8 cellular contexts compared by ENCODE assay signal in genomic region chr22:46250783-46251125, GRCh38. TPM values are rescaled to one million over a fixed set of nuclear protein-coding genes. Genes with fewer than 3 reads are reported as not detected.
DNase-seq lines count a peak whose midpoint lies in the region; ATAC-seq and TF ChIP-seq lines count a peak whose summit lies in the region.

No MANE protein-coding gene starts in this region.

- CTCF ChIA-PET in activated CD8-positive, alpha-beta T cell treated with anti-CD3 and anti-CD28 coated beads, Interleukin-2, amount 10 ng/mL, durations not matched to agents 7 days and 5 days (lab: Charles Lee) = interaction anchor here (0.7 to 1.9 kb wide), 9 partner anchors 11 to 245 kb away, joined by 3 to 11 read pairs (median 4); partner anchors contain the start of gene TTC38

- peak overlapping the region; percentile 84 for H3K27ac Mint-ChIP-seq in activated CD8-positive, alpha-beta T cell treated with anti-CD3 and anti-CD28 coated beads, Interleukin-2, amount 10 ng/mL, durations not matched to agents 7 days and 5 days

- no peaks in the 10 kb centered on the region for H3K9me3 Mint-ChIP-seq in activated CD8-positive, alpha-beta T cell treated with anti-CD3 and anti-CD28 coated beads, Interleukin-2, amount 10 ng/mL, durations not matched to agents 7 days and 5 days (ENCODE audit: insufficient read depth)

- H2AFZ ChIP-seq in DND-41 (ENCODE audit: low read depth, low read length) = peak overlapping the region; percentile 77; the same call in 1 of the 2 replicates

- H3K27me3 ChIP-seq in DND-41 (ENCODE audit: insufficient read depth, low read length, poor library complexity) (no peaks in the 10 kb centered on the region), left ventricle myocardium inferior (ENCODE audit: low read depth) (no peaks in the 10 kb centered on the region), skeletal muscle tissue (ENCODE audit: control insufficient read depth in 3 of 3, insufficient read depth in 3 of 3, low read length in 3 of 3) (no peaks in the 10 kb centered on the region)

- H4K20me1 ChIP-seq in DND-41 (ENCODE audit: insufficient read depth, low read length) = no peaks in the 10 kb centered on the region

- H3K4me2 ChIP-seq in DND-41 (ENCODE audit: insufficient read depth, low read length) = peak overlapping the region; percentile 82

- H3K9me3 ChIP-seq in DND-41 (ENCODE audit: insufficient read depth, low read length, severe bottlenecking) = no peaks in the 10 kb centered on the region
- no peaks in the 10 kb centered on the region for H3K9me3 ChIP-seq in left ventricle myocardium inferior (replicated peaks)
- H3K9me3 ChIP-seq in skeletal muscle tissue (ENCODE audit: control insufficient read depth in 3 of 3, low read length in 3 of 3) = no peaks in the 10 kb centered on the region

- POLR2A ChIA-PET in activated CD8-positive, alpha-beta T cell treated with anti-CD3 and anti-CD28 coated beads, Interleukin-2, amount 10 ng/mL, durations not matched to agents 7 days and 5 days (lab: Charles Lee) = interaction anchor here (0.8 to 1.8 kb wide), 4 partner anchors 9 to 46 kb away, joined by 3 to 10 read pairs (median 4); partner anchors contain the start of gene GTSE1

- peaks cover 10% of the 10 kb centered on the region for H3K36me3 Mint-ChIP-seq in activated CD8-positive, alpha-beta T cell treated with anti-CD3 and anti-CD28 coated beads, Interleukin-2, amount 10 ng/mL, durations not matched to agents 7 days and 5 days (ENCODE audit: low read depth)

- H3K27ac ChIP-seq in DND-41 (ENCODE audit: low read length) (peak overlapping the region; percentile 99), left ventricle myocardium inferior (replicated peaks) (peak overlapping the region; percentile 96), skeletal muscle tissue (ENCODE audit: low read depth, low read length) (peak overlapping the region; percentile 86)

- peak overlapping the region; percentile 60 to 77 for H3K4me3 ChIP-seq in DND-41 (ENCODE audit: low read depth in 1 of 2, low read length in 2 of 2)
- peak overlapping the region; percentile 93 for H3K4me3 ChIP-seq in left ventricle myocardium inferior
- peak overlapping the region; percentile 75 to 92 (median 88) for H3K4me3 ChIP-seq in skeletal muscle tissue (ENCODE audit: low read length in 3 of 3)

- H3K4me1 ChIP-seq in DND-41 (ENCODE audit: insufficient read depth, low read length) (peaks cover 75% of the 10 kb centered on the region), left ventricle myocardium inferior (peaks cover 64% of the 10 kb centered on the region), skeletal muscle tissue (ENCODE audit: control insufficient read depth in 3 of 3, insufficient read depth in 3 of 3, low read length in 3 of 3) (peaks cover 12 to 27% (median 23%) of the 10 kb centered on the region in 3 donors)

- TF ChIP-seq CTCF in DND-41 (IDR thresholded peaks at IDR 0.05; ENCODE audit: borderline replicate concordance, extremely low read depth, low read length, poor library complexity, severe bottlenecking) (no peak), left ventricle myocardium inferior (IDR thresholded peaks at IDR 0.05; ENCODE audit: borderline replicate concordance) (no peak)

- DNase-seq in DND-41 (peak; percentile 55), left ventricle myocardium inferior (no peak), KG1 (lab: John Stamatoyannopoulos, UW) (no peak), NCI-H524 treated with DMSO at 0.1 percent for 48 hours (lab: John Stamatoyannopoulos, UW) (no peak)
- no peak for DNase-seq in activated CD8-positive, alpha-beta T cell treated with anti-CD3 and anti-CD28 coated beads, Interleukin-2, amount 10 ng/mL, durations not matched to agents 7 days and 5 days

- H3K27me3 Mint-ChIP-seq in activated CD8-positive, alpha-beta T cell treated with anti-CD3 and anti-CD28 coated beads, Interleukin-2, amount 10 ng/mL, durations not matched to agents 7 days and 5 days (ENCODE audit: low read depth) = no peaks in the 10 kb centered on the region

- intact Hi-C loops in left ventricle myocardium inferior (cut with micrococcal nuclease) = no loop called here

- H3K4me3 Mint-ChIP-seq in activated CD8-positive, alpha-beta T cell treated with anti-CD3 and anti-CD28 coated beads, Interleukin-2, amount 10 ng/mL, durations not matched to agents 7 days and 5 days = peak overlapping the region; percentile 77

- peaks cover 62% of the 10 kb centered on the region for H3K79me2 ChIP-seq in DND-41 (ENCODE audit: insufficient read depth, low read length)

- ATAC-seq in DND-41 (ENCODE audit: insufficient read depth, low read depth) = no peak; the same call in 2 of the 3 replicates
- peak; percentile 4 for ATAC-seq in HG02885 (IDR thresholded peaks at IDR 0.05; ENCODE audit: poor library complexity, unreplicated experiment)
- no peak for ATAC-seq in activated CD8-positive, alpha-beta T cell treated with anti-CD3 and anti-CD28 coated beads, Interleukin-2, amount 10 ng/mL, durations not matched to agents 7 days and 5 days
- ATAC-seq in HG02884 (IDR thresholded peaks at IDR 0.05; ENCODE audit: unreplicated experiment) = no peak

- H3K9ac ChIP-seq in DND-41 (ENCODE audit: low read depth, low read length) (peak overlapping the region; percentile 93), skeletal muscle tissue (ENCODE audit: low read depth in 1 of 3, low read length in 3 of 3) (peak overlapping the region; percentile 88 to 98 (median 90))

- H3K4me1 Mint-ChIP-seq in activated CD8-positive, alpha-beta T cell treated with anti-CD3 and anti-CD28 coated beads, Interleukin-2, amount 10 ng/mL, durations not matched to agents 7 days and 5 days (ENCODE audit: low read depth) = peaks cover 35% of the 10 kb centered on the region

- no peaks in the 10 kb centered on the region; the same call in 1 of the 2 replicates for H3K36me3 ChIP-seq in DND-41 (ENCODE audit: insufficient read depth, low read length)
- no peaks in the 10 kb centered on the region for H3K36me3 ChIP-seq in left ventricle myocardium inferior
- peaks cover 0 to 7% (median 6%) of the 10 kb centered on the region in 3 donors for H3K36me3 ChIP-seq in skeletal muscle tissue (ENCODE audit: control insufficient read depth in 3 of 3, insufficient read depth in 3 of 3, low read length in 3 of 3)

RNA-seq across cellular contexts. Expression of gene CDPF1, which starts 0.7 kb away (rescaled TPM):
- 10 to 100 TPM; 11.6 to 11.7 TPM for total RNA-seq in activated CD8-positive, alpha-beta T cell treated with anti-CD3 and anti-CD28 coated beads, Interleukin-2, amount 10 ng/mL, durations not matched to agents 7 days and 5 days
- total RNA-seq in left ventricle myocardium inferior (6.4 TPM), skeletal muscle tissue (14.6 TPM)

RNA-seq across cellular contexts. Expression of gene PKDREJ, which starts 12.4 kb away (rescaled TPM):
- not detected for total RNA-seq in activated CD8-positive, alpha-beta T cell treated with anti-CD3 and anti-CD28 coated beads, Interleukin-2, amount 10 ng/mL, durations not matched to agents 7 days and 5 days
- total RNA-seq in left ventricle myocardium inferior (0.08 TPM), skeletal muscle tissue (not detected)

RNA-seq across cellular contexts. Expression of gene TTC38, which starts 17.1 kb away (rescaled TPM):
- 10 to 100 TPM; 20.0 to 25.1 TPM for total RNA-seq in activated CD8-positive, alpha-beta T cell treated with anti-CD3 and anti-CD28 coated beads, Interleukin-2, amount 10 ng/mL, durations not matched to agents 7 days and 5 days
- total RNA-seq in left ventricle myocardium inferior (25.4 TPM), skeletal muscle tissue (18.3 TPM)

RNA-seq across cellular contexts. Expression of gene GTSE1, which starts 45.9 kb away (rescaled TPM):
- total RNA-seq in activated CD8-positive, alpha-beta T cell treated with anti-CD3 and anti-CD28 coated beads, Interleukin-2, amount 10 ng/mL, durations not matched to agents 7 days and 5 days = 100 to 1,000 TPM; 111 to 114 TPM
- total RNA-seq in left ventricle myocardium inferior = 0.25 TPM
- 3.1 TPM for total RNA-seq in skeletal muscle tissue
